ENCODE assay signal across 9 cellular contexts in the genomic region with DNA sequence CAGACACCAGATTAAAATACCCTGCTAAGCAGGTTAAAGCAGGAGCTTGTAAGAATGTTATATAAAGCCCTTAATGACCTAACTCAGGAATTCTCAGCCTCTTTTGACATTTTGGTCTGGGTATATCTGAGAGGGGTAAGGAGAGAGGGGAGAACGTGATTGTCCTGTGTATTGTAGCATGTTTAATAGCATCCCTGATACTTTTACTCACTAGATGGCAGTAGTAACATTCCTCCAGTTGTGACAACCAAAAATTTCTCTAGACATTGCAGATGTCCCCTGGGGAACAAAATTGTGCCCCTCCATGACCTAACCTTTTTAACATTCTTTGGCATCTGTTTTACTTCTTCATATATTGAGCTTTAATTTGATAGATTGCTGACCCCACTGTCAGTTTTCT. TPM values are rescaled to one million over a fixed set of nuclear protein-coding genes. Genes with fewer than 3 reads are reported as not detected.
A peak's percentile ranks its signal among the peaks of the same experiment; 100 is the strongest.
DNase-seq lines count a peak whose midpoint lies in the region; ATAC-seq and TF ChIP-seq lines count a peak whose summit lies in the region.
"Had no signal": no experiment of that assay in that cellular context is flagged by ENCODE, and none has a peak within 500 bp of the region (broad histone marks: within the 10 kb centered on the region; RNA-seq: fewer than 3 reads in every experiment).

No MANE protein-coding gene starts in this region.

- no peaks in the 10 kb centered on the region for H3K4me1 Mint-ChIP-seq in neural progenitor cell
- H3K4me1 Mint-ChIP-seq: activated B cell treated with CpG ODN at 0.5 μM for 24 hours had no signal

- ATAC-seq in HG03520 (IDR thresholded peaks at IDR 0.05; ENCODE audit: unreplicated experiment), result peak; percentile 68

- H3K9me3 ChIP-seq in neural progenitor cell (ENCODE audit: low read depth) (no peaks in the 10 kb centered on the region), sigmoid colon (no peaks in the 10 kb centered on the region)

- H3K79me2 ChIP-seq in neural progenitor cell (ENCODE audit: low read depth), result peaks cover 76% of the 10 kb centered on the region

- no peaks in the 10 kb centered on the region for H3K4me1 ChIP-seq in neural progenitor cell
- H3K4me1 ChIP-seq in sigmoid colon, result peaks cover 0 to 15% (median 1%) of the 10 kb centered on the region in 4 donors

- H4K20me1 ChIP-seq in neural progenitor cell (ENCODE audit: low read depth), result peaks cover 63% of the 10 kb centered on the region

- DNase-seq in DMS 273 (lab: John Stamatoyannopoulos, UW; ENCODE audit: unreplicated experiment) (peak; percentile 8), DMS 273 treated with DMSO at 0.1 percent for 48 hours (lab: John Stamatoyannopoulos, UW) (no peak), cardiac fibroblast (ENCODE audit: low read depth in 2 of 2) (peak; percentile 36 to 50), neural progenitor cell (ENCODE audit: low spot score) (peak; percentile 3), DMS153 (lab: John Stamatoyannopoulos, UW) (no peak), cortex of kidney (lab: John Stamatoyannopoulos, UW) (no peak), sigmoid colon (no peak)
- DNase-seq: activated B cell treated with CpG ODN at 0.5 μM for 24 hours had no signal

- no peak overlapping the region for H3K27ac Mint-ChIP-seq in neural progenitor cell
- H3K27ac Mint-ChIP-seq: activated B cell treated with CpG ODN at 0.5 μM for 24 hours had no signal

- WGBS in sigmoid colon, 2 donors, result 45 to 65% methylated on average over 1 of the region's 1 CpG

- peak; percentile 53 for TF ChIP-seq CTCF in cardiac fibroblast (IDR thresholded peaks at IDR 0.05; ENCODE audit: low read depth, low read length)
- peak; percentile 43 for TF ChIP-seq CTCF in neural progenitor cell (IDR thresholded peaks at IDR 0.05)
- TF ChIP-seq CTCF in sigmoid colon (IDR thresholded peaks at IDR 0.05), result peak in 1 of 4 experiments; percentile 31

- H3K27ac ChIP-seq in neural progenitor cell (no peak overlapping the region), sigmoid colon (no peak overlapping the region)

- no peaks in the 10 kb centered on the region for H3K27me3 Mint-ChIP-seq in neural progenitor cell (ENCODE audit: insufficient read depth, low read depth)
- H3K27me3 Mint-ChIP-seq: activated B cell treated with CpG ODN at 0.5 μM for 24 hours had no signal

- no peaks in the 10 kb centered on the region for H3K9me3 Mint-ChIP-seq in neural progenitor cell
- H3K9me3 Mint-ChIP-seq: activated B cell treated with CpG ODN at 0.5 μM for 24 hours had no signal

- H3K4me3 Mint-ChIP-seq in neural progenitor cell, result no peak overlapping the region
- H3K4me3 Mint-ChIP-seq: activated B cell treated with CpG ODN at 0.5 μM for 24 hours had no signal

- no peak overlapping the region for H3K9ac ChIP-seq in neural progenitor cell

- intact Hi-C loops in sigmoid colon (cut with DNase I), result no loop called here

- no peak for TF ChIP-seq EP300 in sigmoid colon (IDR thresholded peaks at IDR 0.05)

- H3F3A ChIP-seq in neural progenitor cell (ENCODE audit: low read depth), result no peaks in the 10 kb centered on the region

- H2AFZ ChIP-seq in neural progenitor cell (replicated peaks), result no peak overlapping the region

- H3K36me3 Mint-ChIP-seq in neural progenitor cell, result peaks cover 49% of the 10 kb centered on the region

- no peak overlapping the region for H3K4me3 ChIP-seq in cardiac fibroblast (replicated peaks in 1 of 2; ENCODE audit: low read depth in 2 of 2, low read length in 2 of 2)
- no peak overlapping the region for H3K4me3 ChIP-seq in neural progenitor cell
- no peak overlapping the region for H3K4me3 ChIP-seq in sigmoid colon

- no peak for TF ChIP-seq POLR2A in sigmoid colon (IDR thresholded peaks at IDR 0.05)

- no peak overlapping the region for H3K4me2 ChIP-seq in neural progenitor cell

- H3K36me3 ChIP-seq in neural progenitor cell (peaks cover 80% of the 10 kb centered on the region), sigmoid colon (peaks cover 42 to 98% (median 46%) of the 10 kb centered on the region in 4 donors)

- H3K27me3 ChIP-seq in neural progenitor cell (no peaks in the 10 kb centered on the region), sigmoid colon (no peaks in the 10 kb centered on the region)

RNA-seq across cellular contexts. Expression of a gene that starts 17.9 kb away (rescaled TPM):
- total RNA-seq in neural progenitor cell (ENCODE audit: low replicate concordance) (114 and 176 TPM in 2 replicates), sigmoid colon (10 to 100 TPM; 35.3 to 46.4 (median 41.8) TPM)
- polyA plus RNA-seq in sigmoid colon, result 10 to 100 TPM in 2 of 3 donors, 1 to 10 TPM in 1; 9.6 to 19.8 (median 12.9) TPM

Comparison
In these comparisons a context has a peak if more than half of its experiments do, and no peak if none do; other contexts are left out.
1. DNase-seq: peak in DMS 273 (single experiment), cardiac fibroblast (2 of 2) and neural progenitor cell (single experiment); none in DMS 273 treated with DMSO at 0.1 percent for 48 hours (single experiment), DMS153 (single experiment), cortex of kidney (single experiment) and sigmoid colon (single experiment).